In the genomic region with DNA sequence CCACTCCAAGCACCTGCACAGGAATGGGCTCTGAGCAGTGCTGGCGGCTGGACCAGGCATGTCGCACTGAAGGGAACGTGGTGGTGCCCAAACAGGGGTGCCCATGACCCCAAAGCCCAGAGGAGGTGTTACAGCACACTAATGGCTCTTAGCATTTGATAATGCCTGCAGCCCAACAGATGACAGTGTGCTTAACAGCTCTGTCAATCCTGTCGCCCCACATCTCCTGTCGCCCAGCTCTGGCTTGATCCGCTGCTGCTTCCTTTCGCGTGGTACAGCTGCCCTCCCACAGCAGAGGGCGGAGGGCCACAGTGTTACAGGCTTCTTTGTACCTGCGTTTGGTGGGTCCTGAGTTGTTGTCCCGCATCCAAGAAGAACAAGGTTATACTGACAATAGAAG, we compare ENCODE assay signal across 21 cellular contexts. TPM values are rescaled to one million over a fixed set of nuclear protein-coding genes. Genes with fewer than 3 reads are reported as not detected.
"Had no signal": no experiment of that assay in that cellular context is flagged by ENCODE, and none has a peak within 500 bp of the region (broad histone marks: within the 10 kb centered on the region; RNA-seq: fewer than 3 reads in every experiment).

No MANE protein-coding gene starts in this region.

- H3K27me3 Mint-ChIP-seq: IgD-negative memory B cell had no signal

- H3K27ac ChIP-seq: HL-60, SJSA1, SK-N-MC had no signal

- DNase-seq: KBM-7, MM.1S, NCI-H1092 treated with DMSO at 0.1 percent for 48 hours, NCI-H1436, NCI-H187, NCI-H2029, NCI-H2081 treated with DMSO at 0.1 percent for 48 hours, NCI-H2171, NCI-H345, NCI-H446 treated with DMSO at 0.1 percent for 48 hours, NCI-H510A treated with DMSO at 0.1 percent for 48 hours, NCI-H69, NCI-H774, Right ventricle myocardium superior, RPMI8226, SIG-M5 had no signal

- H3K9me3 ChIP-seq: SJSA1 had no signal

- H3K9me3 Mint-ChIP-seq: IgD-negative memory B cell had no signal

- H3K36me3 ChIP-seq: SJSA1 had no signal

- H3K27ac Mint-ChIP-seq: IgD-negative memory B cell had no signal

- H3K4me1 ChIP-seq: SJSA1 had no signal

- H3K4me1 Mint-ChIP-seq: IgD-negative memory B cell had no signal

- H3K4me3 ChIP-seq: SJSA1, SK-N-MC had no signal

RNA-seq across cellular contexts. Expression of gene CR1L, which starts 32.2 kb away (rescaled TPM):
- total RNA-seq: M059J, Right ventricle myocardium superior, SJSA1 had no signal
- polyA plus RNA-seq: IgD-negative memory B cell had no signal
